ENCODE assay signal across 1 cellular context in the genomic region with DNA sequence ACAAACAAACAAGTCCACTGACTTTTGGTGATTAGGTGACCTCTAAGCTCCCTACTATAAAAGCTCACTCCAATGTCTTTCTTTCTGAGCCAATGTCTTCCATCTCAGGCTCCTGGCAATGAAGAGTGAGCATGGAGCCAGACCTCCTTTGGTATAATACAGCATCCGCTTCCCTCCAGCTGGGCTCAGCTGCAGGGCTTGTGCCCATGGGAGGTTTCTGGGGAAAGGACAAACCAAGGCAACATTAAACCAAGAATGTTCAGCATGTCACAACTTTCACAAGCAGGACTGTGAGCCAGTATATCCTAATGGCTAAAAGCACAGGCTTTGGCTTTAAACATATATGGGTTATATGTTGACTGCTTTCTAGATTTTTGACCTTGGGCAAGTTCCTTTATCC.
TF ChIP-seq lines count a peak whose summit lies in the region.

No MANE protein-coding gene starts in this region.

TF ChIP-seq in A549, 52 proteins besides CTCF, POLR2A, EP300 and RAD21 (continued from another document):
- TF ChIP-seq, protein P1, sequence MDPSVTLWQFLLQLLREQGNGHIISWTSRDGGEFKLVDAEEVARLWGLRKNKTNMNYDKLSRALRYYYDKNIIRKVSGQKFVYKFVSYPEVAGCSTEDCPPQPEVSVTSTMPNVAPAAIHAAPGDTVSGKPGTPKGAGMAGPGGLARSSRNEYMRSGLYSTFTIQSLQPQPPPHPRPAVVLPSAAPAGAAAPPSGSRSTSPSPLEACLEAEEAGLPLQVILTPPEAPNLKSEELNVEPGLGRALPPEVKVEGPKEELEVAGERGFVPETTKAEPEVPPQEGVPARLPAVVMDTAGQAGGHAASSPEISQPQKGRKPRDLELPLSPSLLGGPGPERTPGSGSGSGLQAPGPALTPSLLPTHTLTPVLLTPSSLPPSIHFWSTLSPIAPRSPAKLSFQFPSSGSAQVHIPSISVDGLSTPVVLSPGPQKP (IDR thresholded peaks at IDR 0.05; ENCODE audit: low read depth, low read length) = no peak
- TF ChIP-seq, protein P2, sequence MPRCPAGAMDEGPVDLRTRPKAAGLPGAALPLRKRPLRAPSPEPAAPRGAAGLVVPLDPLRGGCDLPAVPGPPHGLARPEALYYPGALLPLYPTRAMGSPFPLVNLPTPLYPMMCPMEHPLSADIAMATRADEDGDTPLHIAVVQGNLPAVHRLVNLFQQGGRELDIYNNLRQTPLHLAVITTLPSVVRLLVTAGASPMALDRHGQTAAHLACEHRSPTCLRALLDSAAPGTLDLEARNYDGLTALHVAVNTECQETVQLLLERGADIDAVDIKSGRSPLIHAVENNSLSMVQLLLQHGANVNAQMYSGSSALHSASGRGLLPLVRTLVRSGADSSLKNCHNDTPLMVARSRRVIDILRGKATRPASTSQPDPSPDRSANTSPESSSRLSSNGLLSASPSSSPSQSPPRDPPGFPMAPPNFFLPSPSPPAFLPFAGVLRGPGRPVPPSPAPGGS (IDR thresholded peaks at IDR 0.05) = no peak
- TF ChIP-seq ESRRA (IDR thresholded peaks at IDR 0.05; ENCODE audit: borderline replicate concordance, low read length) = no peak
- no peak for TF ChIP-seq RARB (CRISPR knock-in tag; IDR thresholded peaks at IDR 0.05)
- TF ChIP-seq CBX2 (IDR thresholded peaks at IDR 0.05; ENCODE audit: borderline replicate concordance, low read depth) = no peak
- no peak for TF ChIP-seq RFX5 (IDR thresholded peaks at IDR 0.05)
- TF ChIP-seq TFCP2L1 (CRISPR knock-in tag; IDR thresholded peaks at IDR 0.05) = no peak
- no peak for TF ChIP-seq KDM5A (IDR thresholded peaks at IDR 0.05)
- TF ChIP-seq, protein P3, sequence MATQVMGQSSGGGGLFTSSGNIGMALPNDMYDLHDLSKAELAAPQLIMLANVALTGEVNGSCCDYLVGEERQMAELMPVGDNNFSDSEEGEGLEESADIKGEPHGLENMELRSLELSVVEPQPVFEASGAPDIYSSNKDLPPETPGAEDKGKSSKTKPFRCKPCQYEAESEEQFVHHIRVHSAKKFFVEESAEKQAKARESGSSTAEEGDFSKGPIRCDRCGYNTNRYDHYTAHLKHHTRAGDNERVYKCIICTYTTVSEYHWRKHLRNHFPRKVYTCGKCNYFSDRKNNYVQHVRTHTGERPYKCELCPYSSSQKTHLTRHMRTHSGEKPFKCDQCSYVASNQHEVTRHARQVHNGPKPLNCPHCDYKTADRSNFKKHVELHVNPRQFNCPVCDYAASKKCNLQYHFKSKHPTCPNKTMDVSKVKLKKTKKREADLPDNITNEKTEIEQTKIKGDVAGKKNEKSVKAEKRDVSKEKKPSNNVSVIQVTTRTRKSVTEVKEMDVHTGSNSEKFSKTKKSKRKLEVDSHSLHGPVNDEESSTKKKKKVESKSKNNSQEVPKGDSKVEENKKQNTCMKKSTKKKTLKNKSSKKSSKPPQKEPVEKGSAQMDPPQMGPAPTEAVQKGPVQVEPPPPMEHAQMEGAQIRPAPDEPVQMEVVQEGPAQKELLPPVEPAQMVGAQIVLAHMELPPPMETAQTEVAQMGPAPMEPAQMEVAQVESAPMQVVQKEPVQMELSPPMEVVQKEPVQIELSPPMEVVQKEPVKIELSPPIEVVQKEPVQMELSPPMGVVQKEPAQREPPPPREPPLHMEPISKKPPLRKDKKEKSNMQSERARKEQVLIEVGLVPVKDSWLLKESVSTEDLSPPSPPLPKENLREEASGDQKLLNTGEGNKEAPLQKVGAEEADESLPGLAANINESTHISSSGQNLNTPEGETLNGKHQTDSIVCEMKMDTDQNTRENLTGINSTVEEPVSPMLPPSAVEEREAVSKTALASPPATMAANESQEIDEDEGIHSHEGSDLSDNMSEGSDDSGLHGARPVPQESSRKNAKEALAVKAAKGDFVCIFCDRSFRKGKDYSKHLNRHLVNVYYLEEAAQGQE (IDR thresholded peaks at IDR 0.05) = no peak
- TF ChIP-seq ZFP36 (IDR thresholded peaks at IDR 0.05; ENCODE audit: borderline replicate concordance, partially characterized antibody) = no peak
- TF ChIP-seq, protein P4, sequence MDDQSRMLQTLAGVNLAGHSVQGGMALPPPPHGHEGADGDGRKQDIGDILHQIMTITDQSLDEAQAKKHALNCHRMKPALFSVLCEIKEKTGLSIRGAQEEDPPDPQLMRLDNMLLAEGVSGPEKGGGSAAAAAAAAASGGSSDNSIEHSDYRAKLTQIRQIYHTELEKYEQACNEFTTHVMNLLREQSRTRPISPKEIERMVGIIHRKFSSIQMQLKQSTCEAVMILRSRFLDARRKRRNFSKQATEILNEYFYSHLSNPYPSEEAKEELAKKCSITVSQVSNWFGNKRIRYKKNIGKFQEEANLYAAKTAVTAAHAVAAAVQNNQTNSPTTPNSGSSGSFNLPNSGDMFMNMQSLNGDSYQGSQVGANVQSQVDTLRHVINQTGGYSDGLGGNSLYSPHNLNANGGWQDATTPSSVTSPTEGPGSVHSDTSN (IDR thresholded peaks at IDR 0.05) = no peak
- TF ChIP-seq POLR2AphosphoS2 (conservative IDR thresholded peaks at IDR 0.05; ENCODE audit: low read length) = no peak
- TF ChIP-seq JUNB (IDR thresholded peaks at IDR 0.05) = no peak
- TF ChIP-seq HEYL (CRISPR knock-in tag; IDR thresholded peaks at IDR 0.05) = no peak
- no peak for TF ChIP-seq EHMT2 (IDR thresholded peaks at IDR 0.05; ENCODE audit: low read depth)
- TF ChIP-seq SMC3 (IDR thresholded peaks at IDR 0.05) = no peak
- no peak for TF ChIP-seq HOXB13 (CRISPR knock-in tag; IDR thresholded peaks at IDR 0.05; ENCODE audit: low read depth)
